ENCODE assay signal across 14 cellular contexts in genomic region chr4:190064342-190064741, GRCh38. TPM values are rescaled to one million over a fixed set of nuclear protein-coding genes. Genes with fewer than 3 reads are reported as not detected.
DNase-seq lines count a peak whose midpoint lies in the region; ATAC-seq, FAIRE-seq and TF ChIP-seq lines count a peak whose summit lies in the region.
"Not testable (repeated sequence)": the region's sequence is repeated elsewhere in the genome, so short reads cannot be mapped to it uniquely, and the experiment has no call there.
"Had no signal": no experiment of that assay in that cellular context is flagged by ENCODE, and none has a peak within 500 bp of the region (broad histone marks: within the 10 kb centered on the region; RNA-seq: fewer than 3 reads in every experiment).

DBET (plus strand) TSS chr4:190064502.

- BruUV-seq in HepG2 (replicated peaks; lab: Mats Ljungman, UMichigan), result not testable (repeated sequence)

- WGBS in A549 (ENCODE audit: missing lambda C conversion rate), result 15% methylated on average over 2 of the region's 2 CpGs
- WGBS in HepG2 (ENCODE audit: low lambda C conversion rate), result 0% methylated on average over 2 of the region's 2 CpGs

- H2AFZ ChIP-seq in HepG2 (ENCODE audit: low read length), result not testable (repeated sequence)

- H3K4me3 Mint-ChIP-seq in HFFc6, result not testable (repeated sequence)
- H3K4me3 Mint-ChIP-seq in endothelial cell (ENCODE audit: unreplicated experiment), result peak within 1 kb of the TSS; percentile 31

- in situ Hi-C loops in HepG2 (cut with HindIII; ENCODE audit: extremely low pct_ligation_motif_present, low pct_unique_long_range_greater_than_20kb), result not testable (repeated sequence)

- not testable (repeated sequence) for H3K4me1 Mint-ChIP-seq in HFFc6 (ENCODE audit: low read depth); endothelial cell (ENCODE audit: unreplicated experiment)

- not testable (repeated sequence) for H3K27me3 Mint-ChIP-seq in HFFc6 (ENCODE audit: insufficient read depth); endothelial cell (ENCODE audit: unreplicated experiment)

- not testable (repeated sequence) for H4K20me1 ChIP-seq in HepG2 (ENCODE audit: insufficient read depth, low read length)

- H3K4me1 ChIP-seq in A549; HepG2 (ENCODE audit: insufficient read depth, low read length): not testable (repeated sequence)

- DNase-seq in A549 (ENCODE audit: low read depth in 1 of 2, low spot score in 1 of 2); HFFc6; endothelial cell (ENCODE audit: low spot score); HepG2 (ENCODE audit: low spot score): not testable (repeated sequence)
- peak; percentile 3 for DNase-seq in RCC 7860 (ENCODE audit: low spot score)

- intact Hi-C loops in HepG2 (cut with micrococcal nuclease; ENCODE audit: unreplicated experiment), result not testable (repeated sequence)

- not testable (repeated sequence) for H3K4me3 ChIP-seq in A549; HepG2 (replicated peaks in 1 of 3; ENCODE audit: insufficient read depth in 1 of 3, low read depth in 2 of 3, low read length in 3 of 3)

- H3K4me2 ChIP-seq in A549; HepG2 (ENCODE audit: low read depth, low read length): not testable (repeated sequence)

- FAIRE-seq in A549 (lab: Jason Lieb, UNC); RCC 7860 (lab: Jason Lieb, UNC); HepG2 (lab: Jason Lieb, UNC): not testable (repeated sequence)

- TF ChIP-seq RAD21 in A549 (conservative IDR thresholded peaks at IDR 0.05 in 1 of 2, IDR thresholded peaks at IDR 0.05 in 1 of 2); HepG2 (CRISPR knock-in tag; IDR thresholded peaks at IDR 0.05): not testable (repeated sequence)

- TF ChIP-seq EP300 in A549 (IDR thresholded peaks at IDR 0.05); HepG2 (IDR thresholded peaks at IDR 0.05; ENCODE audit: low read depth in 2 of 2, low read length in 2 of 2); HepG2 (CRISPR knock-in tag; IDR thresholded peaks at IDR 0.05; ENCODE audit: borderline replicate concordance): not testable (repeated sequence)

- not testable (repeated sequence) for H3K27me3 ChIP-seq in HepG2 (ENCODE audit: control insufficient read depth in 1 of 2, insufficient read depth in 2 of 2, low read length in 2 of 2)

- not testable (repeated sequence) for H3K27ac ChIP-seq in A549; HepG2 (ENCODE audit: extremely low read length, insufficient read depth, low read length)

- not testable (repeated sequence) for H3K9ac ChIP-seq in HepG2 (ENCODE audit: insufficient read depth, low read depth, low read length)

- not testable (repeated sequence) for TF ChIP-seq CTCF in A549 (IDR thresholded peaks at IDR 0.05); endothelial cell (IDR thresholded peaks at IDR 0.05; ENCODE audit: unreplicated experiment); HepG2 (CRISPR knock-in tag; IDR thresholded peaks at IDR 0.05)
- peak; percentile 32 for TF ChIP-seq CTCF in HFFc6 (IDR thresholded peaks at IDR 0.05)

- TF ChIP-seq POLR2A in A549 (IDR thresholded peaks at IDR 0.05; ENCODE audit: low read length); HepG2 (IDR thresholded peaks at IDR 0.05; ENCODE audit: insufficient read depth in 1 of 2, low read depth in 2 of 2, low read length in 2 of 2): not testable (repeated sequence)

- H3K36me3 ChIP-seq in HepG2 (replicated peaks in 1 of 2; ENCODE audit: control insufficient read depth in 1 of 2, insufficient read depth in 2 of 2, low read length in 2 of 2), result not testable (repeated sequence)

- not testable (repeated sequence) for H3K27ac Mint-ChIP-seq in HFFc6
- H3K27ac Mint-ChIP-seq in endothelial cell (ENCODE audit: unreplicated experiment), result peak within 1 kb of the TSS; percentile 48

- H3K9me3 Mint-ChIP-seq in HFFc6; endothelial cell (ENCODE audit: unreplicated experiment): not testable (repeated sequence)

- POLR2A ChIA-PET in A549 (lab: Yijun Ruan, JAX); HepG2 (lab: Yijun Ruan, JAX): not testable (repeated sequence)

- ATAC-seq in A549 (peak; percentile 81 to 89), GM21526 (IDR thresholded peaks at IDR 0.05; ENCODE audit: low FRiP score, unreplicated experiment) (peak; percentile 87), SK-N-SH treated with all-trans-retinoic acid at 6 μM for 48 hours (peak; percentile 76), HepG2 (peak; percentile 79)

- H3K9me3 ChIP-seq in A549; HepG2 (ENCODE audit: low read length): not testable (repeated sequence)

- not testable (repeated sequence) for H3K79me2 ChIP-seq in HepG2 (ENCODE audit: insufficient read depth, low read length)

- CTCF ChIA-PET in A549 (lab: Yijun Ruan, JAX); HepG2 (lab: Yijun Ruan, JAX; ENCODE audit: low intra/inter-chr PET ratio, low total read pairs): not testable (repeated sequence)

- not testable (repeated sequence) for H3K36me3 Mint-ChIP-seq in HFFc6 (ENCODE audit: low read depth); endothelial cell (ENCODE audit: low read depth, unreplicated experiment)

RNA-seq across cellular contexts. Expression of gene DBET, which starts in this region (rescaled TPM):
- not detected in 2 replicates for polyA plus RNA-seq in A549 (2011; rRNA removed)
- polyA plus RNA-seq in A549 (2012; cell fraction: cytosol; rRNA removed), result not detected in 2 replicates
- polyA plus RNA-seq in A549 (2012; cell fraction: nucleus; rRNA removed), result 0.07 TPM in 1 of 2 replicates, not detected in the other
- polyA plus RNA-seq in A549 (2017; fragmentation: RNase III; extraction: RNeasy Plus Mini Kit Qiagen cat#74134 plus additional on column Dnase treatment), result 0.03 TPM in 1 of 3 replicates, not detected in the others
- polyA minus RNA-seq in A549 (2011; rRNA and poly(A)+ RNA removed), result not detected in 2 replicates
- total RNA-seq in HFFc6 (2021; fragmentation: NEBNext Ultra II Directional; extraction: Animal tissue kit (Norgen Biotek cat#: 25700)), result not detected
- total RNA-seq in endothelial cell (ENCODE audit: unreplicated experiment), result 0.28 TPM
- not detected in 2 replicates for total RNA-seq in HepG2 (2016; rRNA removed; fragmentation: Illumina TruSeq; extraction: Trizol)
- total RNA-seq in HepG2 (2016; cell fraction: cytosol; rRNA removed; fragmentation: Illumina TruSeq; extraction: Trizol; ENCODE audit: low read depth), result not detected in 2 replicates
- total RNA-seq in HepG2 (2016; cell fraction: insoluble cytoplasmic fraction; rRNA removed; fragmentation: Illumina TruSeq; extraction: Trizol), result not detected in 2 replicates
- total RNA-seq in HepG2 (2016; cell fraction: membrane; rRNA removed; fragmentation: Illumina TruSeq; extraction: Trizol), result not detected in 2 replicates
- not detected in 2 replicates for total RNA-seq in HepG2 (2016; cell fraction: nucleus; rRNA removed; fragmentation: Illumina TruSeq; extraction: Trizol)
- polyA plus RNA-seq in HepG2 (2011; rRNA removed), result not detected in 2 replicates
- polyA plus RNA-seq in HepG2 (2011; cell fraction: cytosol; rRNA removed), result not detected in 2 replicates
- polyA plus RNA-seq in HepG2 (2011; cell fraction: nucleus; rRNA removed), result not detected in 2 replicates
- not detected in 2 replicates for polyA plus RNA-seq in HepG2 (2012)
- not detected in 2 replicates for polyA plus RNA-seq in HepG2 (2016; cell fraction: cytosol; fragmentation: Illumina TruSeq; extraction: Trizol; ENCODE audit: low read depth)
- polyA plus RNA-seq in HepG2 (2016; cell fraction: insoluble cytoplasmic fraction; fragmentation: Illumina TruSeq; extraction: Trizol; ENCODE audit: low read depth), result not detected in 2 replicates
- polyA plus RNA-seq in HepG2 (2016; cell fraction: membrane; fragmentation: Illumina TruSeq; extraction: Trizol; ENCODE audit: low read depth), result not detected in 2 replicates
- polyA plus RNA-seq in HepG2 (2016; cell fraction: nucleus; fragmentation: Illumina TruSeq; extraction: Trizol; ENCODE audit: insufficient read depth, low read depth), result not detected in 2 replicates
- polyA minus RNA-seq in HepG2 (2011; rRNA and poly(A)+ RNA removed; ENCODE audit: low replicate concordance), result not detected in 2 replicates
- polyA minus RNA-seq in HepG2 (2011; cell fraction: cytosol; rRNA and poly(A)+ RNA removed), result not detected in 2 replicates
- not detected in 2 replicates for polyA minus RNA-seq in HepG2 (2011; cell fraction: nucleus; rRNA and poly(A)+ RNA removed)
- total RNA-seq: A673; CD4-positive, alpha-beta memory T cell; Daoy; H7; HT-29 had no signal
- polyA plus RNA-seq: AG04450; CD14-positive monocyte; CD4-positive, alpha-beta memory T cell had no signal

Comparison
In these comparisons a context has a peak if more than half of its experiments do, and no peak if none do; other contexts are left out.
1. Peak in ATAC-seq in A549; RNA of the gene not detected or under 1 TPM.
2. Peak in ATAC-seq in HepG2; RNA of the gene not detected or under 1 TPM.